In genomic region chr1:33161061-33161681, GRCh38 we compare ENCODE assay signal across 11 cellular contexts. TPM values are rescaled to one million over a fixed set of nuclear protein-coding genes. Genes with fewer than 3 reads are reported as not detected.
DNase-seq lines count a peak whose midpoint lies in the region; ATAC-seq and TF ChIP-seq lines count a peak whose summit lies in the region.
"Had no signal": no experiment of that assay in that cellular context is flagged by ENCODE, and none has a peak within 500 bp of the region (broad histone marks: within the 10 kb centered on the region; RNA-seq: fewer than 3 reads in every experiment).

No MANE protein-coding gene starts in this region.

- H3K27me3 Mint-ChIP-seq in WTC11 (ENCODE audit: low read depth) = peaks cover 3% of the 10 kb centered on the region; the same call in 1 of the 2 replicates
- no peaks in the 10 kb centered on the region for H3K27me3 Mint-ChIP-seq in HFFc6 (ENCODE audit: insufficient read depth)
- H3K27me3 Mint-ChIP-seq: activated naive CD8-positive, alpha-beta T cell treated with anti-CD3 and anti-CD28 coated beads, Interleukin-2, amount 10 ng/mL, durations not matched to agents 7 days and 5 days had no signal

- intact Hi-C loops in left cardiac atrium (cut with DNase I) (no loop called here), psoas muscle (cut with DNase I) (no loop called here)

- H3K4me3 Mint-ChIP-seq in WTC11 (no peak overlapping the region), HFFc6 (no peak overlapping the region)
- H3K4me3 Mint-ChIP-seq: activated naive CD8-positive, alpha-beta T cell treated with anti-CD3 and anti-CD28 coated beads, Interleukin-2, amount 10 ng/mL, durations not matched to agents 7 days and 5 days had no signal

- H3K9me3 Mint-ChIP-seq in WTC11 (peaks cover 3% of the 10 kb centered on the region; the same call in 1 of the 2 replicates), HFFc6 (no peaks in the 10 kb centered on the region)
- H3K9me3 Mint-ChIP-seq: activated naive CD8-positive, alpha-beta T cell treated with anti-CD3 and anti-CD28 coated beads, Interleukin-2, amount 10 ng/mL, durations not matched to agents 7 days and 5 days had no signal

- H3K27ac Mint-ChIP-seq in WTC11 (no peak overlapping the region), HFFc6 (no peak overlapping the region)
- H3K27ac Mint-ChIP-seq: activated naive CD8-positive, alpha-beta T cell treated with anti-CD3 and anti-CD28 coated beads, Interleukin-2, amount 10 ng/mL, durations not matched to agents 7 days and 5 days had no signal

- ATAC-seq in WTC11 (peak; percentile 24), left cardiac atrium (peak; percentile 73 to 81), psoas muscle (peak in 3 of 4 donors; percentile 20 to 49 (median 31))

- H3K27me3 ChIP-seq in psoas muscle (ENCODE audit: insufficient read depth in 3 of 3, low read length in 2 of 3) (no peaks in the 10 kb centered on the region), suprapubic skin (no peaks in the 10 kb centered on the region)

- CTCF ChIA-PET in WTC11 (lab: Charles Lee) = interaction anchor here (1.2 to 3.6 kb wide), 4 partner anchors 13 to 41 kb away, joined by 4 to 13 read pairs (median 10); partner anchors contain the start of gene TRIM62

- H3K4me1 Mint-ChIP-seq in WTC11 (peaks cover 52% of the 10 kb centered on the region), HFFc6 (ENCODE audit: low read depth) (peaks cover 15% of the 10 kb centered on the region)

- peaks cover 0 to 26% of the 10 kb centered on the region in 2 donors for H3K36me3 ChIP-seq in psoas muscle (ENCODE audit: insufficient read depth in 1 of 2, low read depth in 1 of 2)
- peaks cover 23% of the 10 kb centered on the region for H3K36me3 ChIP-seq in suprapubic skin

- no peak for TF ChIP-seq POLR2A in suprapubic skin (IDR thresholded peaks at IDR 0.05)

- H3K9me3 ChIP-seq in psoas muscle = no peaks in the 10 kb centered on the region
- H3K9me3 ChIP-seq in suprapubic skin = no peaks in the 10 kb centered on the region

- H3K4me1 ChIP-seq in psoas muscle (no peaks in the 10 kb centered on the region), suprapubic skin (peaks cover 10% of the 10 kb centered on the region)

- 29 to 39% (median 37%) methylated on average over 22 to 25 of the region's 25 CpGs for WGBS in psoas muscle, 3 donors
- WGBS in suprapubic skin = 62% methylated on average over 11 of the region's 25 CpGs

- peak; percentile 79 for DNase-seq in NCI-H1105 treated with DMSO at 0.1 percent for 48 hours (lab: John Stamatoyannopoulos, UW)
- peak; percentile 33 for DNase-seq in WTC11 (ENCODE audit: low spot score)
- peak; percentile 77 for DNase-seq in left cardiac atrium
- DNase-seq in psoas muscle = peak; percentile 60 to 74
- DNase-seq in HFFc6 = no peak
- no peak for DNase-seq in suprapubic skin (ENCODE audit: low spot score in 2 of 2)
- no peak for DNase-seq in activated effector memory CD4-positive, alpha-beta T cell treated with anti-CD3 and anti-CD28 coated beads, Interleukin-2, amount 50 U/mL, for 16 hours
- DNase-seq in stimulated activated CD8-positive, alpha-beta memory T cell treated with anti-CD3 and anti-CD28 coated beads, Interleukin-4, amount 100 ng/mL, for 48 hours = no peak
- DNase-seq: activated naive CD8-positive, alpha-beta T cell treated with anti-CD3 and anti-CD28 coated beads, Interleukin-2, amount 10 ng/mL, durations not matched to agents 7 days and 5 days; DND-41 had no signal

- H3K27ac ChIP-seq in psoas muscle (no peak overlapping the region), suprapubic skin (no peak overlapping the region)
- H3K27ac ChIP-seq: VCaP had no signal

- POLR2A ChIA-PET in WTC11 (lab: Charles Lee) = no interaction called here

- TF ChIP-seq CTCF in WTC11 (IDR thresholded peaks at IDR 0.05) = no peak
- no peak for TF ChIP-seq CTCF in psoas muscle (IDR thresholded peaks at IDR 0.05)
- no peak for TF ChIP-seq CTCF in HFFc6 (IDR thresholded peaks at IDR 0.05)
- TF ChIP-seq CTCF in suprapubic skin (IDR thresholded peaks at IDR 0.05) = no peak

- H3K4me3 ChIP-seq in psoas muscle (no peak overlapping the region), suprapubic skin (no peak overlapping the region)

- no peak for TF ChIP-seq EP300 in suprapubic skin (IDR thresholded peaks at IDR 0.05)

- H3K36me3 Mint-ChIP-seq in WTC11 (peaks cover 18% of the 10 kb centered on the region), HFFc6 (ENCODE audit: low read depth) (peaks cover 5% of the 10 kb centered on the region; the same call in 1 of the 2 replicates)

TF ChIP-seq in WTC11, 78 proteins besides CTCF, POLR2A, EP300 and RAD21 (continues in another document):
- TF ChIP-seq CREM (CRISPR knock-in tag; IDR thresholded peaks at IDR 0.05) (no peak), PRDM15 (CRISPR knock-in tag; IDR thresholded peaks at IDR 0.05) (no peak), FOXK1 (CRISPR knock-in tag; IDR thresholded peaks at IDR 0.05) (no peak), NR2C2 (CRISPR knock-in tag; IDR thresholded peaks at IDR 0.05) (no peak), ARID4B (CRISPR knock-in tag; IDR thresholded peaks at IDR 0.05; ENCODE audit: borderline replicate concordance) (no peak), ZNF423 (CRISPR knock-in tag; IDR thresholded peaks at IDR 0.05) (no peak)

RNA-seq across cellular contexts. Expression of gene TRIM62, which starts 20.7 kb away (rescaled TPM):
- total RNA-seq in WTC11 (2021) (10.7 to 13.6 TPM (median 11.0 TPM) in 3 replicates), left cardiac atrium (1 to 10 TPM; 2.4 to 2.8 TPM), psoas muscle (10 to 100 TPM in 2 of 4 donors, 1 to 10 TPM in 2; 4.3 to 14.2 (median 9.4) TPM), suprapubic skin (10 to 100 TPM; 25.8 to 41.4 (median 34.0) TPM)
- polyA plus RNA-seq in psoas muscle = 1 to 10 TPM; 4.0 to 6.9 (median 4.4) TPM
- total RNA-seq in HFFc6 (2021; fragmentation: NEBNext Ultra II Directional; extraction: Animal tissue kit (Norgen Biotek cat#: 25700)) = 1 to 10 TPM; 6.2 to 7.9 (median 7.1) TPM

Comparison
In these comparisons a context has a peak if more than half of its experiments do, and no peak if none do; other contexts are left out.
1. DNase-seq: peak in NCI-H1105 treated with DMSO at 0.1 percent for 48 hours (single experiment), WTC11 (single experiment), left cardiac atrium (single experiment) and psoas muscle (2 of 2); none in HFFc6 (single experiment), suprapubic skin (0 of 2), activated effector memory CD4-positive, alpha-beta T cell treated with anti-CD3 and anti-CD28 coated beads, Interleukin-2, amount 50 U/mL, for 16 hours (single experiment) and stimulated activated CD8-positive, alpha-beta memory T cell treated with anti-CD3 and anti-CD28 coated beads, Interleukin-4, amount 100 ng/mL, for 48 hours (single experiment).
2. ATAC-seq: peak in every context shown above with its lines; median percentile 77 in left cardiac atrium; 31 in psoas muscle; 24 in WTC11.